Comparison of ENCODE assay signal across 29 cellular contexts in the genomic region with DNA sequence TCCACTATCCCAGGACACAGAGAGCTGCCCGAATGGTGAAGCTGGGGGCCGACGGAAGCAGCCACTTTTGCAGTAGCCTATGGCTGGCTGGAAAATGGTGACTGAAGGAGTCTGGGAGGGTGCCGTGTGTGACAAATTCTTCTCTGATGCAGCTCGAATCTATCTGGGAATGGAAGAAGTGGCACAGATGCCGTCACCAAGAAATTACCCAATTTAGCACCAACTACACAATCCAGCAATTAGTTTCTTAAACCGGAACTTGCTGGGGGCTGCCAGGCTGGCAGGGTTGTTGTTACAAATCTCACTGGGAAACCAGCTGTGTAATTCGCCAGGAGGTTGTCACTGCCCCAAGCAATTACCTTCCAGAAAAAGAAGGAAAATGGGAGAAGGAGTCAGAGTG. TPM values are rescaled to one million over a fixed set of nuclear protein-coding genes. Genes with fewer than 3 reads are reported as not detected.
"Had no signal": no experiment of that assay in that cellular context is flagged by ENCODE, and none has a peak within 500 bp of the region (broad histone marks: within the 10 kb centered on the region; RNA-seq: fewer than 3 reads in every experiment).

No MANE protein-coding gene starts in this region.

- H3K27ac ChIP-seq: left lung, lower lobe of right lung, neural progenitor cell, neutrophil, ovary, right atrium auricular region, right lobe of liver, thoracic aorta, tibial artery, upper lobe of right lung had no signal

- DNase-seq: immature natural killer cell; kidney; left colon; left lung; lower lobe of right lung; mammary epithelial cell; mesenchymal stem cell; naive B cell; natural killer cell; nephron progenitor cell; ovary; right lobe of liver; stimulated activated CD4-positive, alpha-beta T cell treated with anti-CD3 and anti-CD28 coated beads, Interleukin-1b, Interleukin-23, amount 100 ng/mL, for 48 hours; stimulated activated CD4-positive, alpha-beta T cell treated with anti-CD3 and anti-CD28 coated beads, Interleukin-2, amount 100 ng/mL, for 48 hours; stimulated activated CD4-positive, alpha-beta T cell treated with anti-CD3 and anti-CD28 coated beads, Interleukin-4, amount 100 ng/mL, for 4 hours; stimulated activated CD8-positive, alpha-beta memory T cell treated with anti-CD3 and anti-CD28 coated beads, Interleukin-4, amount 100 ng/mL, for 48 hours; stimulated activated naive CD4-positive, alpha-beta T cell treated with Interleukin-2 at 50 U/mL for 16 hours; stimulated activated naive CD8-positive, alpha-beta T cell treated with anti-CD3 and anti-CD28 coated beads, Interleukin-15, amount 100 ng/mL, for 72 hours; substantia nigra; tibial artery; trophoblast cell; upper lobe of right lung had no signal

- ATAC-seq: left colon; left lung; lower lobe of right lung; natural killer cell; right lobe of liver; stimulated activated memory B cell treated with anti-CD40 and anti-IgM and Interleukin-4, amounts not matched to agents 10 μg/mL and 1 μg/mL and 100 μg/mL, for 72 hours; stimulated activated naive CD8-positive, alpha-beta T cell treated with anti-CD3 and anti-CD28 coated beads, Interleukin-15, amount 100 ng/mL, for 72 hours; upper lobe of right lung had no signal

RNA-seq across cellular contexts. Expression of gene DLGAP3, which starts 18.0 kb away (rescaled TPM):
- total RNA-seq: skeletal muscle tissue, smooth muscle cell had no signal
